Comparison of ENCODE assay signal across 17 cellular contexts in genomic region chr6:119312441-119312840, GRCh38. TPM values are rescaled to one million over a fixed set of nuclear protein-coding genes. Genes with fewer than 3 reads are reported as not detected.
DNase-seq lines count a peak whose midpoint lies in the region; ATAC-seq, FAIRE-seq and TF ChIP-seq lines count a peak whose summit lies in the region.
"Had no signal": no experiment of that assay in that cellular context is flagged by ENCODE, and none has a peak within 500 bp of the region (broad histone marks: within the 10 kb centered on the region; RNA-seq: fewer than 3 reads in every experiment).

No MANE protein-coding gene starts in this region.

- CTCF ChIA-PET in activated CD4-positive, alpha-beta T cell treated with anti-CD3 and anti-CD28 coated beads for 36 hours (lab: Charles Lee), result interaction anchor here (0.8 to 2.2 kb wide), 2 partner anchors 10 to 39 kb away, joined by 3 to 5 read pairs; no protein-coding TSS in a partner anchor

- no peak overlapping the region for H3K4me3 Mint-ChIP-seq in activated CD4-positive, alpha-beta T cell treated with anti-CD3 and anti-CD28 coated beads for 36 hours
- peak overlapping the region; percentile 54 for H3K4me3 Mint-ChIP-seq in activated naive CD8-positive, alpha-beta T cell
- peak overlapping the region; percentile 96 for H3K4me3 Mint-ChIP-seq in natural killer cell treated with Interleukin-12 subunit alpha and Interleukin-12 subunit beta and Interleukin-15 and Interleukin-18, amount 100 ng/mL, for 72 hours

- TF ChIP-seq POLR2A in GM12892 (IDR thresholded peaks at IDR 0.05; ENCODE audit: low read depth, low read length), result no peak

- peaks cover 3% of the 10 kb centered on the region for H3K36me3 Mint-ChIP-seq in activated CD4-positive, alpha-beta T cell treated with anti-CD3 and anti-CD28 coated beads for 36 hours (ENCODE audit: low read depth)
- no peaks in the 10 kb centered on the region for H3K36me3 Mint-ChIP-seq in activated naive CD8-positive, alpha-beta T cell
- H3K36me3 Mint-ChIP-seq in natural killer cell treated with Interleukin-12 subunit alpha and Interleukin-12 subunit beta and Interleukin-15 and Interleukin-18, amount 100 ng/mL, for 72 hours, result no peaks in the 10 kb centered on the region
- H3K36me3 Mint-ChIP-seq: naive thymus-derived CD8-positive, alpha-beta T cell had no signal

- H3K27ac Mint-ChIP-seq in activated CD4-positive, alpha-beta T cell treated with anti-CD3 and anti-CD28 coated beads for 36 hours, result peak overlapping the region; percentile 91
- no peak overlapping the region for H3K27ac Mint-ChIP-seq in activated naive CD8-positive, alpha-beta T cell
- H3K27ac Mint-ChIP-seq in natural killer cell treated with Interleukin-12 subunit alpha and Interleukin-12 subunit beta and Interleukin-15 and Interleukin-18, amount 100 ng/mL, for 72 hours, result peak overlapping the region; percentile 99

- FAIRE-seq in GM12892 (lab: Jason Lieb, UNC), result peak; percentile 21
- FAIRE-seq: A204.1, urothelium cell line had no signal

- intact Hi-C loops in activated CD4-positive, alpha-beta T cell treated with anti-CD3 and anti-CD28 coated beads for 36 hours (cut with DNase I, micrococcal nuclease), result loop anchor here in 1 of 2 experiments (5.0 kb wide), 1 partner anchor 160 kb away; no protein-coding TSS in a partner anchor

- DNase-seq in activated CD4-positive, alpha-beta T cell treated with anti-CD3 and anti-CD28 coated beads for 36 hours, result no peak
- DNase-seq in activated CD4-positive, alpha-beta T cell treated with anti-CD3 and anti-CD28 coated beads, Interleukin-2, amount 50 U/mL, for 4 hours, result no peak
- DNase-seq in GM12892 (ENCODE audit: insufficient read length), result no peak
- DNase-seq in natural killer cell treated with Interleukin-12 subunit alpha and Interleukin-12 subunit beta and Interleukin-15 and Interleukin-18, amount 100 ng/mL, for 72 hours (ENCODE audit: low spot score), result no peak
- DNase-seq in mesenteric fat pad (ENCODE audit: low spot score), result no peak
- no peak for DNase-seq in NCI-H146 treated with DMSO at 0.1 percent for 48 hours (lab: John Stamatoyannopoulos, UW; ENCODE audit: unreplicated experiment)
- DNase-seq: brain microvascular endothelial cell, C1 segment of cervical spinal cord, DND-41, NCI-H1436, NCI-H2171 treated with DMSO at 0.1 percent for 48 hours had no signal

- no peaks in the 10 kb centered on the region for H3K9me3 Mint-ChIP-seq in activated CD4-positive, alpha-beta T cell treated with anti-CD3 and anti-CD28 coated beads for 36 hours (ENCODE audit: low read depth)
- no peaks in the 10 kb centered on the region for H3K9me3 Mint-ChIP-seq in activated naive CD8-positive, alpha-beta T cell (ENCODE audit: low read depth)
- H3K9me3 Mint-ChIP-seq in natural killer cell treated with Interleukin-12 subunit alpha and Interleukin-12 subunit beta and Interleukin-15 and Interleukin-18, amount 100 ng/mL, for 72 hours, result no peaks in the 10 kb centered on the region
- H3K9me3 Mint-ChIP-seq: naive thymus-derived CD8-positive, alpha-beta T cell had no signal

- ATAC-seq in activated CD4-positive, alpha-beta T cell treated with anti-CD3 and anti-CD28 coated beads for 36 hours, result no peak
- peak in 1 of 2 donors; percentile 1 for ATAC-seq in natural killer cell treated with Interleukin-12 subunit alpha and Interleukin-12 subunit beta and Interleukin-15 and Interleukin-18, amount 100 ng/mL, for 72 hours
- no peak for ATAC-seq in GM19328 (IDR thresholded peaks at IDR 0.05; ENCODE audit: unreplicated experiment)
- ATAC-seq: gastroesophageal sphincter had no signal

- peaks cover 65% of the 10 kb centered on the region for H3K4me1 Mint-ChIP-seq in activated CD4-positive, alpha-beta T cell treated with anti-CD3 and anti-CD28 coated beads for 36 hours
- peaks cover 57% of the 10 kb centered on the region for H3K4me1 Mint-ChIP-seq in activated naive CD8-positive, alpha-beta T cell (ENCODE audit: low read depth)
- H3K4me1 Mint-ChIP-seq in natural killer cell treated with Interleukin-12 subunit alpha and Interleukin-12 subunit beta and Interleukin-15 and Interleukin-18, amount 100 ng/mL, for 72 hours (ENCODE audit: low read depth in 2 of 2), result peaks cover 63 to 81% of the 10 kb centered on the region in 2 donors

- POLR2A ChIA-PET in activated CD4-positive, alpha-beta T cell treated with anti-CD3 and anti-CD28 coated beads for 36 hours (lab: Charles Lee), result interaction anchor here (0.8 kb wide), 1 partner anchor 38 kb away, joined by 5 read pairs; no protein-coding TSS in a partner anchor

- H3K27me3 Mint-ChIP-seq in activated CD4-positive, alpha-beta T cell treated with anti-CD3 and anti-CD28 coated beads for 36 hours, result no peaks in the 10 kb centered on the region
- no peaks in the 10 kb centered on the region for H3K27me3 Mint-ChIP-seq in activated naive CD8-positive, alpha-beta T cell
- no peaks in the 10 kb centered on the region for H3K27me3 Mint-ChIP-seq in natural killer cell treated with Interleukin-12 subunit alpha and Interleukin-12 subunit beta and Interleukin-15 and Interleukin-18, amount 100 ng/mL, for 72 hours
- H3K27me3 Mint-ChIP-seq: naive thymus-derived CD8-positive, alpha-beta T cell had no signal

RNA-seq across cellular contexts. Expression of gene MAN1A1, which starts 37.1 kb away (rescaled TPM):
- total RNA-seq in activated CD4-positive, alpha-beta T cell treated with anti-CD3 and anti-CD28 coated beads for 36 hours, result 10 to 100 TPM; 15.3 to 18.4 TPM
- polyA plus RNA-seq in GM12892 (2012; ENCODE audit: missing spikeins), result 8.2 TPM
- total RNA-seq in natural killer cell treated with Interleukin-12 subunit alpha and Interleukin-12 subunit beta and Interleukin-15 and Interleukin-18, amount 100 ng/mL, for 72 hours, result 10 to 100 TPM; 27.5 to 34.2 TPM
- total RNA-seq in mesenteric fat pad, result 147 TPM
